ENCODE assay signal across 9 cellular contexts in the genomic region with DNA sequence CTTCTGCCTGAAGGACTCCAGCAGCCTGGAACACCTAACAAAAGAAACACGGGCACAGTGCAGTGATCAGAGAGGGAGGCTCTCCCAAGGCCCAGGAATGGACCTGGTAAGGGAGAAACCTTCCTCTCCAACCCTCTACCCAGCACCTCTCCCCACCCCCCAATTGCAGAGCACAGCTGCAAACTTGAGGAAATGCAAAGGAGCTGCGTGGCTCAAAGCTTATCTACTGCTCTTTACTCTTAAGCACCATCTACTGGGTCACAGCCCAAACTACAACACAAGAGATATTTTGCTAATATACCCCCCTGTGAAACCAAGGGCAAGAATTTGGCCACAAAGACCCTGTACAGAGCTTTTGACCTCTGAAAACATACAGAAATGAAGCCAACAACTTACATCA.
A peak's percentile ranks its signal among the peaks of the same experiment; 100 is the strongest.
DNase-seq lines count a peak whose midpoint lies in the region; ATAC-seq lines count a peak whose summit lies in the region.
"Had no signal": no experiment of that assay in that cellular context is flagged by ENCODE, and none has a peak within 500 bp of the region (broad histone marks: within the 10 kb centered on the region; RNA-seq: fewer than 3 reads in every experiment).

No MANE protein-coding gene starts in this region.

- ATAC-seq in GM18517 (IDR thresholded peaks at IDR 0.05; ENCODE audit: unreplicated experiment) (peak; percentile 70), HG02623 (IDR thresholded peaks at IDR 0.05; ENCODE audit: unreplicated experiment) (peak; percentile 63), GM21423 (IDR thresholded peaks at IDR 0.05; ENCODE audit: unreplicated experiment) (no peak), left colon (no peak)

- DNase-seq in NCI-H82 treated with DMSO at 0.1 percent for 48 hours (lab: John Stamatoyannopoulos, UW; ENCODE audit: unreplicated experiment) (peak; percentile 0), kidney tubule cell (ENCODE audit: low spot score) (peak; percentile 48), COLO668 (lab: John Stamatoyannopoulos, UW; ENCODE audit: unreplicated experiment) (no peak), left colon (no peak)
- DNase-seq in activated naive CD4-positive, alpha-beta T cell (lab: John Stamatoyannopoulos, UW), result no peak
- DNase-seq: aorta had no signal

- intact Hi-C loops in left colon (cut with DNase I, micrococcal nuclease), result no loop called here

Comparison
In these comparisons a context has a peak if more than half of its experiments do, and no peak if none do; other contexts are left out.
1. ATAC-seq: peak in GM18517 (single experiment) and HG02623 (single experiment); none in GM21423 (single experiment) and left colon (single experiment).
2. DNase-seq: peak in NCI-H82 treated with DMSO at 0.1 percent for 48 hours (single experiment) and kidney tubule cell (single experiment); none in activated naive CD4-positive, alpha-beta T cell (0 of 4), COLO668 (single experiment) and left colon (0 of 2).